In the genomic region with DNA sequence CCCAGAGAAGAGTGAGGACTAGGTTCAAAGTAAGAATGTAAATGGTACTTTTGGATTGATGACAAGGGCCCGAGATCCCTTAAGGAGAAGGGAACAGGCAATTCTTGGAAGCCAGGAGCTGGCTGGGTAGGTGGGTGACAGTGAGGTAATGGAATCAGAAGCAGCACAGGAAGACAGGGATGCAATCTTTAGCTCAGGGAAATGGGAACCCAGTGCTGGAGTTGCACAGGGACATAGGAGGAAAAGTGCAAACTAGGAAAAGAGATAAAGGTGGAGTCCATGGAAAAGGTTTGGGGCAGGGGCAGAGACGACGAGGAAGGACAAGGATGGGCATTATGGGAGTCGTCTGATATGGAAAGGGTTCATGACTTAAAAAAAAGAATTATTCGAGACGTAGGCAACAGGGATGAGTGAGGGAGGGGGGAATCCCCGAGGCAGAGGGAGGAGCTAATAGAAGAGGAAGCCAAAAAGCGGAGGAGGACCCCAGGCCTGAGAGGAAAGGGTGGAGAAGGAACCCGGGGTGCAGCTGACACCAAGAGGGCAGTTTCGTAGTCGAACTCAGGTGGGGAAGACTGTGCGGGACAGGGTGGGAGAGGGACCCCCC, we compare ENCODE assay signal across 8 cellular contexts. TPM values are rescaled to one million over a fixed set of nuclear protein-coding genes. Genes with fewer than 3 reads are reported as not detected.
DNase-seq lines count a peak whose midpoint lies in the region; ATAC-seq and TF ChIP-seq lines count a peak whose summit lies in the region.

No MANE protein-coding gene starts in this region.

- H3K36me3 ChIP-seq in KMS-11 (ENCODE audit: insufficient read depth) (peaks cover 7% of the 10 kb centered on the region; the same call in 1 of the 2 replicates), WERI-Rb-1 (peaks cover 48% of the 10 kb centered on the region), mesenchymal stem cell (ENCODE audit: control insufficient read depth in 1 of 2, insufficient read depth in 2 of 2, low read depth in 1 of 2, low read length in 2 of 2) (peaks cover 12 to 38% of the 10 kb centered on the region in 2 experiments)
- H3K36me3 ChIP-seq in effector memory CD4-positive, alpha-beta T cell (ENCODE audit: control insufficient read depth, insufficient read depth, low read length) = peaks cover 17% of the 10 kb centered on the region

- peak overlapping the region in 1 of 2 experiments; percentile 84 for H3K18ac ChIP-seq in mesenchymal stem cell (ENCODE audit: low read depth in 1 of 2, low read length in 2 of 2)

- H3K4ac ChIP-seq in mesenchymal stem cell (ENCODE audit: low read depth in 1 of 2, low read length in 2 of 2) = peak overlapping the region in 1 of 2 experiments; percentile 74

- no peak overlapping the region for H2BK12ac ChIP-seq in mesenchymal stem cell (ENCODE audit: low read length in 2 of 2)

- H3K9ac ChIP-seq in KMS-11 = peak overlapping the region; percentile 81
- peak overlapping the region; percentile 100 for H3K9ac ChIP-seq in mesenchymal stem cell (ENCODE audit: low read length)

- H3K27me3 ChIP-seq in KMS-11 (ENCODE audit: insufficient read depth, low read depth) (no peaks in the 10 kb centered on the region), WERI-Rb-1 (ENCODE audit: insufficient read depth, low read depth, severe bottlenecking) (no peaks in the 10 kb centered on the region), mesenchymal stem cell (ENCODE audit: control insufficient read depth in 1 of 2, insufficient read depth in 1 of 2, low read length in 2 of 2) (no peaks in the 10 kb centered on the region)
- H3K27me3 ChIP-seq in effector memory CD4-positive, alpha-beta T cell (replicated peaks; ENCODE audit: control insufficient read depth, insufficient read depth, low read length, poor library complexity, severe bottlenecking) = no peaks in the 10 kb centered on the region

- no peak overlapping the region for H2BK5ac ChIP-seq in mesenchymal stem cell (ENCODE audit: low read depth, low read length, poor library complexity, severe bottlenecking)

- no peak overlapping the region for H4K8ac ChIP-seq in mesenchymal stem cell (ENCODE audit: low read length)

- no peak overlapping the region for H3K23ac ChIP-seq in mesenchymal stem cell (ENCODE audit: low read length in 2 of 2)

- H4K91ac ChIP-seq in mesenchymal stem cell (ENCODE audit: low read length) = peak overlapping the region; percentile 72

- no peak overlapping the region for H2BK15ac ChIP-seq in mesenchymal stem cell (ENCODE audit: low read depth, poor library complexity, severe bottlenecking)

- ATAC-seq in GM21528 (IDR thresholded peaks at IDR 0.05; ENCODE audit: low FRiP score, unreplicated experiment) = peak; percentile 39

- no peaks in the 10 kb centered on the region for H4K20me1 ChIP-seq in KMS-11 (ENCODE audit: insufficient read depth)

- H3K4me2 ChIP-seq in KMS-11 = peak overlapping the region; percentile 98
- H3K4me2 ChIP-seq in mesenchymal stem cell (ENCODE audit: low read length, poor library complexity, severe bottlenecking) = peak overlapping the region; percentile 83

- 9% methylated on average over 8 of the region's 12 CpGs for WGBS in mesenchymal stem cell

- H3K4me1 ChIP-seq in KMS-11 (ENCODE audit: low read depth, poor library complexity, severe bottlenecking) = peaks cover 20% of the 10 kb centered on the region
- H3K4me1 ChIP-seq in effector memory CD4-positive, alpha-beta T cell (ENCODE audit: control insufficient read depth, insufficient read depth, low read length, poor library complexity, severe bottlenecking) = peaks cover 20% of the 10 kb centered on the region
- H3K4me1 ChIP-seq in mesenchymal stem cell (ENCODE audit: control insufficient read depth, insufficient read depth, low read depth, low read length) = peaks cover 8% of the 10 kb centered on the region

- H3K27ac ChIP-seq in KMS-11 (peak overlapping the region; percentile 71), WERI-Rb-1 (peak overlapping the region; percentile 100), mesenchymal stem cell (ENCODE audit: low read length, poor library complexity, severe bottlenecking) (peak overlapping the region; percentile 69)
- H3K27ac ChIP-seq in effector memory CD4-positive, alpha-beta T cell (ENCODE audit: insufficient read depth, low read length, poor library complexity, severe bottlenecking) = peak overlapping the region; percentile 94

- H3K4me3 ChIP-seq in KMS-11 (IDR thresholded peaks at IDR 0.05; ENCODE audit: insufficient read depth, low read depth, low read length) = peak overlapping the region; percentile 98
- peak overlapping the region; percentile 54 for H3K4me3 ChIP-seq in WERI-Rb-1 (ENCODE audit: low read depth, low read length)
- peak overlapping the region; percentile 67 for H3K4me3 ChIP-seq in effector memory CD4-positive, alpha-beta T cell (ENCODE audit: insufficient read depth, low read depth, low read length, poor library complexity, severe bottlenecking)
- H3K4me3 ChIP-seq in mesenchymal stem cell (ENCODE audit: insufficient read depth in 1 of 2, low read depth in 1 of 2, low read length in 2 of 2) = peak overlapping the region; percentile 83 to 94

- H3K79me1 ChIP-seq in mesenchymal stem cell (replicated peaks; ENCODE audit: low read length, poor library complexity, severe bottlenecking) = peaks cover 7% of the 10 kb centered on the region

- TF ChIP-seq CTCF in KMS-11 (conservative IDR thresholded peaks at IDR 0.05; ENCODE audit: low read depth, low read length) (no peak), WERI-Rb-1 (IDR thresholded peaks at IDR 0.05; ENCODE audit: low read depth, low read length) (no peak)

- no peak overlapping the region for H2AK5ac ChIP-seq in mesenchymal stem cell (ENCODE audit: low read length, severe bottlenecking)

- no peak overlapping the region for H3K14ac ChIP-seq in mesenchymal stem cell (ENCODE audit: low read length in 2 of 2)

- peaks cover 40% of the 10 kb centered on the region for H3K79me2 ChIP-seq in KMS-11 (ENCODE audit: insufficient read depth, low read depth)

- no peaks in the 10 kb centered on the region for H3K9me3 ChIP-seq in WERI-Rb-1 (ENCODE audit: severe bottlenecking)
- H3K9me3 ChIP-seq in effector memory CD4-positive, alpha-beta T cell (ENCODE audit: control insufficient read depth, low read length) = no peaks in the 10 kb centered on the region
- H3K9me3 ChIP-seq in mesenchymal stem cell (ENCODE audit: control insufficient read depth, low read length) = no peaks in the 10 kb centered on the region

- DNase-seq in GM03348 (ENCODE audit: low spot score) = peak; percentile 82
- peak; percentile 70 for DNase-seq in WERI-Rb-1
- peak in 2 of 3 donors; percentile 50 for DNase-seq in effector memory CD4-positive, alpha-beta T cell
- peak; percentile 84 for DNase-seq in mesenchymal stem cell
- DNase-seq in stimulated activated CD8-positive, alpha-beta memory T cell treated with anti-CD3 and anti-CD28 coated beads, Interleukin-4, amount 100 ng/mL, for 4 hours (ENCODE audit: low read depth in 2 of 2, low spot score in 1 of 2) = peak; percentile 17 to 53
- no peak for DNase-seq in HT-29 (ENCODE audit: low spot score)

- H2AFZ ChIP-seq in KMS-11 (ENCODE audit: low read depth) (peak overlapping the region; percentile 64), mesenchymal stem cell (ENCODE audit: low read depth, low read length) (no peak overlapping the region)

- H2BK120ac ChIP-seq in mesenchymal stem cell (ENCODE audit: low read depth, low read length) = peak overlapping the region; percentile 2

RNA-seq across cellular contexts. Expression of gene PI4KB, which starts 0.5 kb away (rescaled TPM):
- 36.1 TPM for polyA plus RNA-seq in mesenchymal stem cell (2013, experiment 1 of 2)
- 36.1 TPM for polyA plus RNA-seq in mesenchymal stem cell (2013, experiment 2 of 2)
- total RNA-seq in HT-29 (2014; rRNA removed; shearing (Covaris generic)) = 35.9 and 42.7 TPM in 2 replicates

RNA-seq across cellular contexts. Expression of gene RFX5, which starts 20.3 kb away (rescaled TPM):
- 31.1 TPM for polyA plus RNA-seq in mesenchymal stem cell (2013, experiment 1 of 2)
- polyA plus RNA-seq in mesenchymal stem cell (2013, experiment 2 of 2) = 32.1 TPM
- total RNA-seq in HT-29 (2014; rRNA removed; shearing (Covaris generic)) = 50.4 and 54.9 TPM in 2 replicates

RNA-seq across cellular contexts. Expression of gene ZNF687, which starts 44.6 kb away (rescaled TPM):
- polyA plus RNA-seq in mesenchymal stem cell (2013, experiment 1 of 2) = 10.8 TPM
- polyA plus RNA-seq in mesenchymal stem cell (2013, experiment 2 of 2) = 10.8 TPM
- 39.2 TPM in 2 replicates for total RNA-seq in HT-29 (2014; rRNA removed; shearing (Covaris generic))

RNA-seq across cellular contexts. Expression of gene SELENBP1, which starts 45.8 kb away (rescaled TPM):
- polyA plus RNA-seq in mesenchymal stem cell (2013, experiment 1 of 2) = 23.4 TPM
- 22.9 TPM for polyA plus RNA-seq in mesenchymal stem cell (2013, experiment 2 of 2)
- total RNA-seq in HT-29 (2014; rRNA removed; shearing (Covaris generic)) = 39.2 and 46.7 TPM in 2 replicates
